ENCODE assay signal across 23 cellular contexts in genomic region chr6:65075705-65076104, GRCh38.
"Had no signal": no experiment of that assay in that cellular context is flagged by ENCODE, and none has a peak within 500 bp of the region (broad histone marks: within the 10 kb centered on the region; RNA-seq: fewer than 3 reads in every experiment).

No MANE protein-coding gene starts in this region.

- H3K9me3 ChIP-seq: esophagus squamous epithelium, pancreas, suprapubic skin, thyroid gland had no signal

- H3K4me1 ChIP-seq: esophagus squamous epithelium, pancreas, suprapubic skin, thyroid gland had no signal

- H3K4me3 ChIP-seq: dorsolateral prefrontal cortex, esophagus squamous epithelium, lung, pancreas, suprapubic skin, thyroid gland had no signal

- FAIRE-seq: pancreas, urothelium cell line had no signal

- H3K27me3 ChIP-seq: dorsolateral prefrontal cortex, esophagus squamous epithelium, pancreas, suprapubic skin, thyroid gland had no signal

- H3K36me3 ChIP-seq: esophagus squamous epithelium, pancreas, suprapubic skin, thyroid gland had no signal

- DNase-seq: cortex of kidney; dorsolateral prefrontal cortex; effector CD8-positive, alpha-beta T cell; esophagus squamous epithelium; foreskin fibroblast; left colon; left ventricle myocardium superior; mesenchymal stem cell; midbrain; occipital lobe; pancreas; right cardiac atrium; small intestine; stimulated activated CD4-positive, alpha-beta T cell treated with anti-CD3 and anti-CD28 coated beads, Interleukin-4, amount 100 ng/mL, for 1 hour; stimulated activated CD8-positive, alpha-beta memory T cell treated with anti-CD3 and anti-CD28 coated beads, Interleukin-4, amount 100 ng/mL, for 48 hours; stimulated activated naive CD8-positive, alpha-beta T cell treated with anti-CD3 and anti-CD28 coated beads, Interleukin-15, Interleukin-2, amounts not matched to agents 100 U/mL and 50 U/mL, for 24 hours; thyroid gland had no signal

- ATAC-seq: left colon; left ventricle myocardium superior; natural killer cell treated with Interleukin-12 subunit alpha and Interleukin-12 subunit beta and Interleukin-15 and Interleukin-18, amount 100 ng/mL, for 72 hours; pancreas; right cardiac atrium; stimulated activated effector memory CD8-positive, alpha-beta T cell treated with anti-CD3 and anti-CD28 coated beads, Interleukin-12 subunit alpha, Interleukin-12 subunit beta, amount 100 ng/mL, for 72 hours; stimulated activated naive CD8-positive, alpha-beta T cell treated with anti-CD3 and anti-CD28 coated beads, Interleukin-15, Interleukin-2, amounts not matched to agents 100 U/mL and 50 U/mL, for 24 hours had no signal

- H3K27ac ChIP-seq: dorsolateral prefrontal cortex, epithelial cell of prostate, esophagus squamous epithelium, pancreas, suprapubic skin, thyroid gland had no signal
